Comparison of ENCODE assay signal across 1 cellular context in genomic region chr18:58279504-58280158, GRCh38.
TF ChIP-seq lines count a peak whose summit lies in the region.

No MANE protein-coding gene starts in this region.

TF ChIP-seq in WTC11, 78 proteins besides CTCF, POLR2A, EP300 and RAD21 (continued from another document):
- TF ChIP-seq ZSCAN18 (CRISPR knock-in tag; IDR thresholded peaks at IDR 0.05) (no peak), USF1 (CRISPR knock-in tag; IDR thresholded peaks at IDR 0.05) (no peak), FOXP1 (CRISPR knock-in tag; IDR thresholded peaks at IDR 0.05; ENCODE audit: borderline replicate concordance) (no peak)
TF ChIP-seq in WTC11: peak in this region for 0.
